Comparison of ENCODE assay signal across 21 cellular contexts in genomic region chr18:79329786-79330185, GRCh38.
"Had no signal": no experiment of that assay in that cellular context is flagged by ENCODE, and none has a peak within 500 bp of the region (broad histone marks: within the 10 kb centered on the region; RNA-seq: fewer than 3 reads in every experiment).

No MANE protein-coding gene starts in this region.

- H3K27ac ChIP-seq: HL-60, KMS-11, RWPE1 had no signal

- H3K4me1 Mint-ChIP-seq: IgD-negative memory B cell had no signal

- H3K4me3 Mint-ChIP-seq: IgD-negative memory B cell had no signal

- ATAC-seq: K562, SK-N-SH treated with all-trans-retinoic acid at 6 μM for 48 hours had no signal

- H3K27ac Mint-ChIP-seq: IgD-negative memory B cell had no signal

- H3K4me3 ChIP-seq: K562 had no signal

- DNase-seq: Kasumi-1, MM.1S, NCI-H1092 treated with DMSO at 0.1 percent for 48 hours, NCI-H1436, NCI-H187, NCI-H2029, NCI-H2081 treated with DMSO at 0.1 percent for 48 hours, NCI-H2171, NCI-H226, NCI-H446, NCI-H510A, NCI-H524 treated with DMSO at 0.1 percent for 48 hours, NCI-H69, NCI-H774, SHP77 had no signal

- H3K27me3 Mint-ChIP-seq: IgD-negative memory B cell had no signal
